14 cellular contexts compared by ENCODE assay signal in the genomic region with DNA sequence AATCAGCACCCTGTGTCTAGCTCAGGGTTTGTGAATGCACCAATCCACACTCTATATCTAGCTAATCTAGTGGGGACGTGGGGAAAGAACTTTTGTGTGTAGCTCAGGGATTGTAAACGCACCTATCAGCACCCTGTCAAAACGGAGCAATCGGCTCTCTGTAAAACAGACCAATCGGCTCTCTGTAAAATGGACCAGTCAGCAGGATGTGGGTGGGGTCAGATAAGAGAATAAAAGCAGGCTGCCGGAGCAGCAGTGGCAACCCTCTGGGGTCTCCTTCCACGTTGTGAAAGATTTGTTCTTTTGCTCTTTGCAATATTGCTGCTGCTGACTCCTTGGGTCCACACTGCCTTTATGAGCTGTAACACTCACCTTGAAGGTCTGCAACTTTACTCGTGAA. TPM values are rescaled to one million over a fixed set of nuclear protein-coding genes. Genes with fewer than 3 reads are reported as not detected.
"Had no signal": no experiment of that assay in that cellular context is flagged by ENCODE, and none has a peak within 500 bp of the region (broad histone marks: within the 10 kb centered on the region; RNA-seq: fewer than 3 reads in every experiment).

No MANE protein-coding gene starts in this region.

RNA-seq across cellular contexts. Expression of a gene that starts 33.2 kb away (rescaled TPM):
- total RNA-seq: activated B cell treated with CpG ODN at 0.5 μM for 24 hours; activated CD4-positive, alpha-beta memory T cell treated with anti-CD3 and anti-CD28 coated beads for 36 hours; activated CD4-positive, alpha-beta memory T cell treated with anti-CD3 and anti-CD28 coated beads, Interleukin-2, amount 10 ng/mL, durations not matched to agents 7 days and 5 days; activated CD4-positive, alpha-beta T cell treated with anti-CD3 and anti-CD28 coated beads for 36 hours; activated CD4-positive, alpha-beta T cell treated with anti-CD3 and anti-CD28 coated beads, Interleukin-2, amount 10 ng/mL, durations not matched to agents 24 days and 14 days; activated CD4-positive, alpha-beta T cell treated with anti-CD3 and anti-CD28 coated beads, Interleukin-2, amount 10 ng/mL, durations not matched to agents 7 days and 5 days; activated CD8-positive, alpha-beta memory T cell treated with anti-CD3 and anti-CD28 coated beads for 36 hours; activated CD8-positive, alpha-beta memory T cell treated with anti-CD3 and anti-CD28 coated beads, Interleukin-2, amount 10 ng/mL, durations not matched to agents 7 days and 5 days; activated CD8-positive, alpha-beta T cell treated with anti-CD3 and anti-CD28 coated beads for 36 hours; activated CD8-positive, alpha-beta T cell treated with anti-CD3 and anti-CD28 coated beads, Interleukin-2, amount 10 ng/mL, durations not matched to agents 7 days and 5 days; T-cell; T-helper 1 cell treated with Interleukin-12 subunit alpha and Interleukin-12 subunit beta and Interleukin-4 antibody, amounts not matched to agents 30 ng/mL and 1 ng/mL, for 36 hours; T-helper 17 cell; T-helper 2 cell treated with Interferon-gamma antibody and Interleukin-4, amounts not matched to agents 100 ng/mL and 5 ng/mL, for 36 hours had no signal
